ENCODE assay signal across 9 cellular contexts in the genomic region with DNA sequence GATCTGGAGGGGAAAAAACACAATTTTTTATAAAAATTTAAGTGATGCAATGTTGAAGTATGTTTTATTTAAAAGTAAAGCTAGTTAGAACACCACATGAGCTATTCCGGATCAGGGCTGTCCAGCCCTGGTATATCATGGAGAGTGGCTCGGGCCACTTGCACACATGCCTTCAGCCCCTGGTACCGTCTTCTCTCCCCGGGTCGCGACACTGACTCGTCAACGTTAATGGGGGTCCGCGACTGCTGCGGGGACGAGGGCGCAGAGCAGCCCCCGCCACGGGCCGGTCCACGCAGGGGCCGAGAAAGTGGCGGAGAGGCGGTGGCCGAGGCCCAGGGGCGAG.
DNase-seq lines count a peak whose midpoint lies in the region; ATAC-seq, FAIRE-seq and TF ChIP-seq lines count a peak whose summit lies in the region.
"Had no signal": no experiment of that assay in that cellular context is flagged by ENCODE, and none has a peak within 500 bp of the region (broad histone marks: within the 10 kb centered on the region; RNA-seq: fewer than 3 reads in every experiment).

No MANE protein-coding gene starts in this region.

- H3K9ac ChIP-seq in duodenal mucosa (ENCODE audit: low read depth in 1 of 2, low read length in 2 of 2), result no peak overlapping the region

- FAIRE-seq in GM12891 (lab: Jason Lieb, UNC), result no peak

- H3K36me3 Mint-ChIP-seq in activated T-cell treated with anti-CD3 and anti-CD28 coated beads, Interleukin-2, amount 50 U/mL, for 72 hours (ENCODE audit: insufficient read depth in 2 of 2), result peaks cover 3 to 5% of the 10 kb centered on the region in 2 donors
- peaks cover 2% of the 10 kb centered on the region for H3K36me3 Mint-ChIP-seq in memory B cell

- H3K36me3 ChIP-seq in duodenal mucosa (ENCODE audit: control insufficient read depth in 1 of 2, insufficient read depth in 2 of 2, low read length in 2 of 2), result no peaks in the 10 kb centered on the region
- H3K36me3 ChIP-seq in upper lobe of left lung, result no peaks in the 10 kb centered on the region

- H3K27me3 ChIP-seq in duodenal mucosa (ENCODE audit: control insufficient read depth in 1 of 2, insufficient read depth in 2 of 2, low read length in 2 of 2) (peaks cover 19 to 41% of the 10 kb centered on the region in 2 donors), upper lobe of left lung (peaks cover 0 to 34% (median 12%) of the 10 kb centered on the region in 4 donors)

- peak overlapping the region; percentile 52 to 74 for H3K4me3 Mint-ChIP-seq in activated T-cell treated with anti-CD3 and anti-CD28 coated beads, Interleukin-2, amount 50 U/mL, for 72 hours
- H3K4me3 Mint-ChIP-seq in memory B cell, result peak overlapping the region; percentile 71

- no peak for DNase-seq in activated T-cell treated with anti-CD3 and anti-CD28 coated beads, Interleukin-2, amount 50 U/mL, for 72 hours
- DNase-seq in activated T-cell treated with anti-CD3 and anti-CD28 coated beads, Interleukin-2, amount 50 U/mL, for 48 hours, result no peak
- no peak for DNase-seq in memory B cell (ENCODE audit: low spot score in 2 of 2)
- no peak for DNase-seq in upper lobe of left lung
- no peak for DNase-seq in dedifferentiated amniotic fluid mesenchymal stem cell (ENCODE audit: extremely low spot score)
- no peak for DNase-seq in GM12891 (ENCODE audit: insufficient read length, low spot score)
- DNase-seq: activated naive CD4-positive, alpha-beta T cell treated with anti-CD3 and anti-CD28 coated beads, Interleukin-2, amount 50 U/mL, for 16 hours had no signal

- 3 to 6% methylated on average over 9 to 16 of the region's 22 CpGs for WGBS in upper lobe of left lung, 2 donors

- ATAC-seq in activated T-cell treated with anti-CD3 and anti-CD28 coated beads, Interleukin-2, amount 50 U/mL, for 72 hours (replicated peaks in 1 of 2), result no peak
- ATAC-seq in memory B cell (ENCODE audit: low read depth), result no peak
- peak in 1 of 2 donors; percentile 40 for ATAC-seq in upper lobe of left lung (ENCODE audit: low FRiP score in 2 of 2)
- ATAC-seq in HG03565 (IDR thresholded peaks at IDR 0.05; ENCODE audit: unreplicated experiment), result no peak

- peaks cover 75% of the 10 kb centered on the region for H3K27me3 Mint-ChIP-seq in activated T-cell treated with anti-CD3 and anti-CD28 coated beads, Interleukin-2, amount 50 U/mL, for 72 hours (ENCODE audit: low read depth)
- H3K27me3 Mint-ChIP-seq in memory B cell, result peaks cover 19% of the 10 kb centered on the region

- H3K27ac ChIP-seq in duodenal mucosa (ENCODE audit: low read depth, low read length) (no peak overlapping the region), upper lobe of left lung (peak overlapping the region in 1 of 4 donors; percentile 40)

- no peaks in the 10 kb centered on the region for H3K9me3 ChIP-seq in duodenal mucosa (ENCODE audit: control insufficient read depth in 1 of 2, low read length in 2 of 2)
- H3K9me3 ChIP-seq in upper lobe of left lung, result no peaks in the 10 kb centered on the region

- TF ChIP-seq POLR2A in upper lobe of left lung (IDR thresholded peaks at IDR 0.05) (no peak), GM12891 (IDR thresholded peaks at IDR 0.05; ENCODE audit: low read depth, low read length) (no peak)

- H3K4me1 ChIP-seq in duodenal mucosa (ENCODE audit: control insufficient read depth in 1 of 2, insufficient read depth in 2 of 2, low read length in 2 of 2) (peaks cover 7% of the 10 kb centered on the region in 2 donors), upper lobe of left lung (peaks cover 16 to 25% (median 18%) of the 10 kb centered on the region in 4 donors)

- H3K4me3 ChIP-seq in duodenal mucosa (ENCODE audit: low read depth in 1 of 2, low read length in 2 of 2) (peak overlapping the region; percentile 50 to 56), upper lobe of left lung (peak overlapping the region; percentile 16 to 59 (median 49))

- no peak overlapping the region for H3K27ac Mint-ChIP-seq in activated T-cell treated with anti-CD3 and anti-CD28 coated beads, Interleukin-2, amount 50 U/mL, for 72 hours
- no peak overlapping the region for H3K27ac Mint-ChIP-seq in memory B cell

- TF ChIP-seq CTCF in upper lobe of left lung (IDR thresholded peaks at IDR 0.05), result no peak

- no peak for TF ChIP-seq EP300 in upper lobe of left lung (IDR thresholded peaks at IDR 0.05)

- no peaks in the 10 kb centered on the region for H3K9me3 Mint-ChIP-seq in activated T-cell treated with anti-CD3 and anti-CD28 coated beads, Interleukin-2, amount 50 U/mL, for 72 hours
- H3K9me3 Mint-ChIP-seq in memory B cell, result no peaks in the 10 kb centered on the region

- H3K4me1 Mint-ChIP-seq in activated T-cell treated with anti-CD3 and anti-CD28 coated beads, Interleukin-2, amount 50 U/mL, for 72 hours (ENCODE audit: low read depth), result peaks cover 20% of the 10 kb centered on the region
- H3K4me1 Mint-ChIP-seq in memory B cell, result peaks cover 2% of the 10 kb centered on the region

TF ChIP-seq in GM12891, 5 proteins besides CTCF, POLR2A, EP300 and RAD21:
- TF ChIP-seq PAX5 (IDR thresholded peaks at IDR 0.05; ENCODE audit: insufficient read depth, low read length, severe bottlenecking) (no peak), TAF1 (IDR thresholded peaks at IDR 0.05; ENCODE audit: low read depth, low read length) (no peak), POLR2AphosphoS5 (IDR thresholded peaks at IDR 0.05; ENCODE audit: low read depth, low read length) (no peak), POU2F2 (IDR thresholded peaks at IDR 0.05; ENCODE audit: low read depth, low read length) (no peak), SPI1 (IDR thresholded peaks at IDR 0.05; ENCODE audit: low read depth, low read length) (no peak)
TF ChIP-seq in GM12891: peak in this region for 0.
